In the genomic region with DNA sequence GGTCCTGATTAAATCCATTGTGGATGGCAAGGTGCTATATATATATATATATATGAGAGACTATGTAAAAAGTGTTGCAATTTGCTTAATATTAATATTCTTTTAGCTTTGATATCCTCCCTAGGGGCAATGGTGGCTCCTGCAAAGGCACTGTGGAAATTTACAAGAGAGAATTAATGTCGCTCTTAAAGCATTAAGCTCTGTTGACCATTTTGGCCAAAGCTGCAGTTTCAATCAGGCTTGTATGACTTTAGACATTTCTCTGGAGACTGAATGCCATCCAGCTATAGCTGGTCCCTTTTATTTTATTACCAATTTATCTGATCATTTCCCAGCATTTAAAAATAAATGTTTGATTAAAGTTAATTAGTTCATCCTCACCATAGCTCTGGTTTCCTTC, we compare ENCODE assay signal across 12 cellular contexts.
DNase-seq lines count a peak whose midpoint lies in the region; ATAC-seq and TF ChIP-seq lines count a peak whose summit lies in the region.
"Had no signal": no experiment of that assay in that cellular context is flagged by ENCODE, and none has a peak within 500 bp of the region (broad histone marks: within the 10 kb centered on the region; RNA-seq: fewer than 3 reads in every experiment).

No MANE protein-coding gene starts in this region.

- no peak for ATAC-seq in PC-3
- ATAC-seq in effector memory CD8-positive, alpha-beta T cell (replicated peaks) = no peak
- no peak for ATAC-seq in GM21381 (IDR thresholded peaks at IDR 0.05; ENCODE audit: unreplicated experiment)

- H3K27me3 ChIP-seq in PC-3 (ENCODE audit: low read length) (no peaks in the 10 kb centered on the region), SK-N-SH (ENCODE audit: insufficient read depth) (no peaks in the 10 kb centered on the region)

- no peaks in the 10 kb centered on the region for H3K9me3 Mint-ChIP-seq in effector memory CD8-positive, alpha-beta T cell
- no peaks in the 10 kb centered on the region for H3K9me3 Mint-ChIP-seq in progenitor cell of endocrine pancreas (ENCODE audit: low read depth)

- H3K4me2 ChIP-seq in PC-3 (ENCODE audit: low read length) (peak overlapping the region; percentile 86), SK-N-SH (no peak overlapping the region)

- peak overlapping the region in 1 of 2 donors; percentile 66 for H3K4me3 Mint-ChIP-seq in effector memory CD8-positive, alpha-beta T cell
- peak overlapping the region; percentile 66 for H3K4me3 Mint-ChIP-seq in progenitor cell of endocrine pancreas (ENCODE audit: low read depth)

- H3K4me1 Mint-ChIP-seq in effector memory CD8-positive, alpha-beta T cell (ENCODE audit: low read depth in 2 of 2) = peaks cover 57 to 71% of the 10 kb centered on the region in 2 donors
- H3K4me1 Mint-ChIP-seq in progenitor cell of endocrine pancreas (ENCODE audit: low read depth) = peaks cover 69% of the 10 kb centered on the region

- POLR2A ChIA-PET in PC-3 (lab: Charles Lee; ENCODE audit: unreplicated experiment) (no interaction called here), SK-N-SH (lab: Yijun Ruan, JAX) (interaction anchor here (0.6 to 1.6 kb wide), 2 partner anchors 366 to 882 kb away, joined by 4 to 5 read pairs; no protein-coding TSS in a partner anchor)

- H3K9me3 ChIP-seq in PC-3 (ENCODE audit: low read length) (no peaks in the 10 kb centered on the region), SK-N-SH (no peaks in the 10 kb centered on the region)
- H3K9me3 ChIP-seq: thoracic aorta had no signal

- no peak overlapping the region for H3K4me3 ChIP-seq in PC-3 (ENCODE audit: low read length)
- H3K4me3 ChIP-seq in SK-N-SH (ENCODE audit: low read depth in 2 of 2, low read length in 1 of 2) = no peak overlapping the region

- TF ChIP-seq EP300 in SK-N-SH (IDR thresholded peaks at IDR 0.05; ENCODE audit: borderline replicate concordance in 1 of 2, low read depth in 1 of 2, low read length in 1 of 2) = no peak

- CTCF ChIA-PET in PC-3 (lab: Charles Lee) (no interaction called here), SK-N-SH (lab: Yijun Ruan, JAX) (interaction anchor here (0.6 to 3.4 kb wide), 9 partner anchors 8 to 103 kb away, joined by 3 to 27 read pairs (median 4); no protein-coding TSS in a partner anchor)

- H3F3A ChIP-seq in PC-3 (ENCODE audit: low read length, unreplicated experiment) (no peaks in the 10 kb centered on the region), SK-N-SH (replicated peaks; ENCODE audit: insufficient read depth) (no peaks in the 10 kb centered on the region)

- TF ChIP-seq CTCF in PC-3 (conservative IDR thresholded peaks at IDR 0.05; ENCODE audit: low read depth, low read length) (no peak), progenitor cell of endocrine pancreas (IDR thresholded peaks at IDR 0.05; ENCODE audit: unreplicated experiment) (no peak), SK-N-SH (IDR thresholded peaks at IDR 0.05) (no peak)

- peaks cover 3% of the 10 kb centered on the region for H3K36me3 Mint-ChIP-seq in effector memory CD8-positive, alpha-beta T cell (ENCODE audit: insufficient read depth)
- no peaks in the 10 kb centered on the region for H3K36me3 Mint-ChIP-seq in progenitor cell of endocrine pancreas (ENCODE audit: insufficient read depth)

- intact Hi-C loops in PC-3 (cut with micrococcal nuclease) = loop anchor here (10.0 kb wide), 1 partner anchor 94 kb away; no protein-coding TSS in a partner anchor

- H3K36me3 ChIP-seq in PC-3 (ENCODE audit: low read depth, low read length) (no peaks in the 10 kb centered on the region), SK-N-SH (replicated peaks in 1 of 2; ENCODE audit: control insufficient read depth in 1 of 2, insufficient read depth in 2 of 2, low read length in 1 of 2) (no peaks in the 10 kb centered on the region)
- H3K36me3 ChIP-seq: thoracic aorta had no signal

- no peak overlapping the region for H2AFZ ChIP-seq in PC-3 (ENCODE audit: low read length)
- no peak overlapping the region for H2AFZ ChIP-seq in SK-N-SH (ENCODE audit: low read depth)

- no peaks in the 10 kb centered on the region for H3K27me3 Mint-ChIP-seq in effector memory CD8-positive, alpha-beta T cell
- no peaks in the 10 kb centered on the region for H3K27me3 Mint-ChIP-seq in progenitor cell of endocrine pancreas

- no peaks in the 10 kb centered on the region for H3K9me2 ChIP-seq in PC-3 (replicated peaks; ENCODE audit: low read length)
- H3K9me2 ChIP-seq in SK-N-SH = no peaks in the 10 kb centered on the region

- WGBS in SK-N-SH (ENCODE audit: low lambda C conversion rate) = 100% methylated on average over 1 of the region's 1 CpG

- H4K20me1 ChIP-seq in PC-3 (ENCODE audit: low read length) (peaks cover 6% of the 10 kb centered on the region; the same call in 1 of the 2 replicates), SK-N-SH (ENCODE audit: insufficient read depth) (no peaks in the 10 kb centered on the region; the same call in 1 of the 2 replicates)

- no peak overlapping the region for H3K27ac ChIP-seq in PC-3 (ENCODE audit: low read length)
- peak overlapping the region in 1 of 2 experiments; percentile 64; a peak in 1 of 4 replicates for H3K27ac ChIP-seq in SK-N-SH (ENCODE audit: low read depth in 2 of 2, low read length in 1 of 2)
- H3K27ac ChIP-seq: thoracic aorta had no signal

- DNase-seq in NCI-H82 (lab: John Stamatoyannopoulos, UW) = peak; percentile 51
- DNase-seq in NCI-H82 treated with DMSO at 0.1 percent for 48 hours (lab: John Stamatoyannopoulos, UW; ENCODE audit: unreplicated experiment) = no peak
- DNase-seq in PC-3 = no peak
- DNase-seq in effector memory CD8-positive, alpha-beta T cell = no peak
- no peak for DNase-seq in progenitor cell of endocrine pancreas (ENCODE audit: low spot score, unreplicated experiment)
- no peak for DNase-seq in middle frontal gyrus (ENCODE audit: extremely low spot score, low spot score)
- DNase-seq in SK-N-SH = no peak
- DNase-seq: cortex of kidney, DND-41, NCI-H226 had no signal

- no peak for TF ChIP-seq RAD21 in SK-N-SH (IDR thresholded peaks at IDR 0.05; ENCODE audit: low read length)

- no TSS peak for BruUV-seq in PC-3 (replicated peaks; lab: Mats Ljungman, UMichigan)

- H3K79me2 ChIP-seq in PC-3 (ENCODE audit: low read length) (peaks cover 94% of the 10 kb centered on the region), SK-N-SH (ENCODE audit: insufficient read depth) (peaks cover 10% of the 10 kb centered on the region)

- H3K9ac ChIP-seq in PC-3 (ENCODE audit: low read length) (no peak overlapping the region), SK-N-SH (no peak overlapping the region)

- H3K4me1 ChIP-seq in PC-3 (ENCODE audit: insufficient read depth, low read length) (peaks cover 29% of the 10 kb centered on the region), SK-N-SH (ENCODE audit: control insufficient read depth in 1 of 2, insufficient read depth in 2 of 2, low read depth in 1 of 2, low read length in 1 of 2) (peaks cover 16 to 34% of the 10 kb centered on the region in 2 experiments; a peak in 3 of 4 replicates)

- H3K27ac Mint-ChIP-seq in effector memory CD8-positive, alpha-beta T cell = peak overlapping the region; percentile 32 to 77
- peak overlapping the region; percentile 92 for H3K27ac Mint-ChIP-seq in progenitor cell of endocrine pancreas

TF ChIP-seq in SK-N-SH, 30 proteins besides CTCF, POLR2A, EP300 and RAD21:
- TF ChIP-seq MXI1 (IDR thresholded peaks at IDR 0.05; ENCODE audit: low read depth, low read length) = no peak
- TF ChIP-seq ELF1 (IDR thresholded peaks at IDR 0.05) = no peak
- TF ChIP-seq USF2 (IDR thresholded peaks at IDR 0.05; ENCODE audit: borderline replicate concordance, low read depth, low read length) = no peak
- TF ChIP-seq RFX5 (IDR thresholded peaks at IDR 0.05; ENCODE audit: low read length) = no peak
- TF ChIP-seq POLR2AphosphoS5 (IDR thresholded peaks at IDR 0.05; ENCODE audit: low read depth, low read length) = no peak
- no peak for TF ChIP-seq EZH2phosphoT487 (IDR thresholded peaks at IDR 0.05; ENCODE audit: borderline replicate concordance, low read depth)
- no peak for TF ChIP-seq FOXJ3 (CRISPR knock-in tag; IDR thresholded peaks at IDR 0.05)
- no peak for TF ChIP-seq RXRA (IDR thresholded peaks at IDR 0.05; ENCODE audit: borderline replicate concordance, low read depth)
- TF ChIP-seq TAF1 (IDR thresholded peaks at IDR 0.05; ENCODE audit: borderline replicate concordance, low read depth, low read length) = no peak
- TF ChIP-seq CHD2 (IDR thresholded peaks at IDR 0.05; ENCODE audit: low read length, partially characterized antibody) = no peak
